In the genomic region with DNA sequence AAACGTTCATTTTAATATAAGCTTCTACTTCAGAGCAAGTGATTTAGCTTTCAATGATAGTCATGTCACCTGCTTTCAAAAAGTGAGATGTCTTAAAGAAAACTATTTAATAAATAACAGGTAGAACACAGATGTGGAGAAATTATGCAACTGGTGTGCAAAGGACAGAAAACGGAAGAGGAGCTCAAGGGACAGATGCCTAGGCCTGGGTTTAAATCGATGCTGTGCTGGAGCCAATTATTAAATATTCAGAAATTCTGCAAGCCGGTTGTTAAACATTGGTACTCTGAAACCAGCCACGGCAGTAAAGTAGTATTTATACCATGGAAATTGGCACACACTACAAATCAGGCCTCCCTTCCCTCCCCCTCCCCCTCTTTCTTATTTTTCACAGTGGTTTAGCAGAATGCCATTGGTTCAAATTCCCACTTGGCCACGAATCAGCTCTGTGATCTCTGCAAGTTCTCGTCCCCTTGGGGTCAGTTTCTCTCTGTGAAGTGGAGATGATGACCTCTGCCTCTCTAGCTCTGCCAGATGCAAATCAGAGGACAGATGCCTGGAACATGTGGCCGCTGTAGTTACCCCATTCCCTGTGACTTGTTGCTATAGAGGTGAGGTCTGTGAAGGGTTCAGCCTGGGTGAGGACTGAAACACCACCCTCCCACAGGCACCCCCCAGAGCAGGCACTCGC, we compare ENCODE assay signal across 30 cellular contexts.
"Had no signal": no experiment of that assay in that cellular context is flagged by ENCODE, and none has a peak within 500 bp of the region (broad histone marks: within the 10 kb centered on the region; RNA-seq: fewer than 3 reads in every experiment).

No MANE protein-coding gene starts in this region.

- H3K4me3 ChIP-seq: neural progenitor cell, ovary, psoas muscle, skin epidermis, smooth muscle cell, spleen, suprapubic skin, testis, tibial artery, transverse colon, upper lobe of right lung, uterus had no signal

- H3K9me3 ChIP-seq: ovary, psoas muscle, spleen, suprapubic skin, testis, tibial artery, transverse colon, upper lobe of right lung, uterus had no signal

- H3K4me3 Mint-ChIP-seq: naive thymus-derived CD4-positive, alpha-beta T cell; natural killer cell; nephron; neural progenitor cell; stimulated activated memory B cell treated with anti-CD40 and anti-IgM and Interleukin-4, amounts not matched to agents 10 μg/mL and 1 μg/mL and 100 μg/mL, for 72 hours; stimulated activated naive CD8-positive, alpha-beta T cell treated with anti-CD3 and anti-CD28 coated beads, Interleukin-15, amount 100 ng/mL, for 72 hours; type B pancreatic cell had no signal

- H3K36me3 Mint-ChIP-seq: natural killer cell; stimulated activated memory B cell treated with anti-CD40 and anti-IgM and Interleukin-4, amounts not matched to agents 10 μg/mL and 1 μg/mL and 100 μg/mL, for 72 hours had no signal

- H3K4me1 Mint-ChIP-seq: stimulated activated memory B cell treated with anti-CD40 and anti-IgM and Interleukin-4, amounts not matched to agents 10 μg/mL and 1 μg/mL and 100 μg/mL, for 72 hours had no signal

- DNase-seq: naive thymus-derived CD4-positive, alpha-beta T cell; natural killer cell; occipital lobe; ovary; psoas muscle; right cardiac atrium; spleen; stimulated activated CD4-positive, alpha-beta T cell treated with anti-CD3 and anti-CD28 coated beads, Interleukin-12 subunit alpha, Interleukin-12 subunit beta, amount 100 ng/mL, for 4 hours; stimulated activated CD4-positive, alpha-beta T cell treated with anti-CD3 and anti-CD28 coated beads, Interleukin-1b, Interleukin-23, amount 100 ng/mL, for 48 hours; stimulated activated CD4-positive, alpha-beta T cell treated with anti-CD3 and anti-CD28 coated beads, Interleukin-4, amount 100 ng/mL, for 1 hour; stimulated activated CD4-positive, alpha-beta T cell treated with anti-CD3 and anti-CD28 coated beads, Interleukin-4, amount 100 ng/mL, for 4 hours; stimulated activated CD8-positive, alpha-beta memory T cell treated with anti-CD3 and anti-CD28 coated beads, Interleukin-4, amount 100 ng/mL, for 48 hours; stimulated activated naive CD4-positive, alpha-beta T cell; stimulated activated naive CD8-positive, alpha-beta T cell treated with anti-CD3 and anti-CD28 coated beads, Interleukin-15, amount 100 ng/mL, for 72 hours; substantia nigra; testis; tibial artery; transverse colon; upper lobe of right lung; uterus had no signal

- H3K27ac Mint-ChIP-seq: naive thymus-derived CD4-positive, alpha-beta T cell; natural killer cell; nephron; neural progenitor cell; progenitor cell of endocrine pancreas; stimulated activated memory B cell treated with anti-CD40 and anti-IgM and Interleukin-4, amounts not matched to agents 10 μg/mL and 1 μg/mL and 100 μg/mL, for 72 hours; stimulated activated naive CD8-positive, alpha-beta T cell treated with anti-CD3 and anti-CD28 coated beads, Interleukin-15, amount 100 ng/mL, for 72 hours; type B pancreatic cell had no signal

- H3K9me3 Mint-ChIP-seq: natural killer cell; nephron; stimulated activated memory B cell treated with anti-CD40 and anti-IgM and Interleukin-4, amounts not matched to agents 10 μg/mL and 1 μg/mL and 100 μg/mL, for 72 hours; type B pancreatic cell had no signal

- H3K36me3 ChIP-seq: neural progenitor cell, ovary, spleen, suprapubic skin, tibial artery, transverse colon, upper lobe of right lung, uterus had no signal

- H3K27ac ChIP-seq: neural progenitor cell, ovary, parathyroid adenoma, psoas muscle, skin epidermis, spleen, suprapubic skin, testis, tibial artery, transverse colon, upper lobe of right lung, uterus had no signal

- H3K4me1 ChIP-seq: parathyroid adenoma, psoas muscle, suprapubic skin, testis, tibial artery, transverse colon, upper lobe of right lung, uterus had no signal

- ATAC-seq: naive thymus-derived CD4-positive, alpha-beta T cell; natural killer cell; psoas muscle; right cardiac atrium; sciatic nerve; stimulated activated memory B cell treated with anti-CD40 and anti-IgM and Interleukin-4, amounts not matched to agents 10 μg/mL and 1 μg/mL and 100 μg/mL, for 72 hours; stimulated activated naive CD8-positive, alpha-beta T cell treated with anti-CD3 and anti-CD28 coated beads, Interleukin-15, amount 100 ng/mL, for 72 hours; upper lobe of right lung had no signal

- H3K27me3 ChIP-seq: ovary, suprapubic skin, testis, upper lobe of right lung, uterus had no signal
